ENCODE assay signal across 26 cellular contexts in the genomic region with DNA sequence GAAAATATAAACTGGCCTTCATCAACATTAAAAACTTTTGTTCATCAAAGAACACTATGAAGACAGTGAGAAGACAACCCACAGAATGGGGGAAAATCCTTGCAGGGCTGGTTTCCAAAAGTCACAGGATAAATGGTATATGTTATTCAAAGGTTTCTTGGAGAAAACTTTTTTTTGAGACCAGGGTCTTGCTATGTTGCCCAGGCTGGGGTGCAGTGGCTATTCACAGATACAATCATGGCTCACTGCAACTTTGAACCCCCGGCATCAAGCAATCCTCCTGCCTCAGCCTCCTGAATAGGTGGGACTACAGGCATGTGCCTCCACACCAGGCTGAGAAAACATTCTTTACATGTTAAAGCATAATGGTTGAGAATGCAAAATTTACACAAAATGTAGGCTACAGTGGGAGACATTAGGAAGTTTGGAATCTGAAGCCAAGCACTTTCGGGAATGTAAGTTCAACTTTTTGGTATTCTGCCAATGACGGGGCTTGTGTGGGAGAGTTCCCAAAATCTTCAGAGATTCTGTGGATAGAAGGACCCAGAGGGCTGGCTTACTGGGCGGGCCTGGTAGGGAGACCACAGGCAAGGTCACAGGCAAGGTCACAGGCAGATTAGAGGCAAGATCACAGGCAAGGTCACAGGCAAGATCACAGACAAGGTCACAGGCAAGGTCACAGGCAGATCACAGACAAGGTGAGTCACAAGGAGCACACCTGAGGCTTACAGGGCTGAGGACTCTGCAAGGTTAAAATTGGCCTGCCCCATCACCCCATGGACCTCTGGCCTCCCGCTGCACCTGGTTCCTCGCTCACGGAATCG. TPM values are rescaled to one million over a fixed set of nuclear protein-coding genes. Genes with fewer than 3 reads are reported as not detected.
DNase-seq lines count a peak whose midpoint lies in the region; ATAC-seq, FAIRE-seq and TF ChIP-seq lines count a peak whose summit lies in the region.
"Had no signal": no experiment of that assay in that cellular context is flagged by ENCODE, and none has a peak within 500 bp of the region (broad histone marks: within the 10 kb centered on the region; RNA-seq: fewer than 3 reads in every experiment).

No MANE protein-coding gene starts in this region.

- peaks cover 30% of the 10 kb centered on the region for H3K27me3 Mint-ChIP-seq in dendritic cell treated with granulocyte-macrophage colony-stimulating factor and Interleukin-4, amounts not matched to agents 40 ng/mL and 50 ng/mL, for 4 days
- peaks cover 0 to 9% (median 2%) of the 10 kb centered on the region in 3 donors for H3K27me3 Mint-ChIP-seq in immature natural killer cell (ENCODE audit: low read depth in 3 of 3)
- H3K27me3 Mint-ChIP-seq: activated CD4-positive, alpha-beta T cell treated with anti-CD3 and anti-CD28 coated beads for 36 hours; naive B cell had no signal

- peaks cover 21% of the 10 kb centered on the region for H3K4me1 Mint-ChIP-seq in dendritic cell treated with granulocyte-macrophage colony-stimulating factor and Interleukin-4, amounts not matched to agents 40 ng/mL and 50 ng/mL, for 4 days (ENCODE audit: low read depth)
- H3K4me1 Mint-ChIP-seq in immature natural killer cell = peaks cover 0 to 3% of the 10 kb centered on the region in 2 donors
- H3K4me1 Mint-ChIP-seq: activated CD4-positive, alpha-beta T cell treated with anti-CD3 and anti-CD28 coated beads for 36 hours; mesothelial cell of epicardium had no signal

- TF ChIP-seq CTCF in left ventricle myocardium inferior (IDR thresholded peaks at IDR 0.05; ENCODE audit: borderline replicate concordance) = no peak
- TF ChIP-seq CTCF in D721Med (IDR thresholded peaks at IDR 0.05; ENCODE audit: insufficient read depth, missing control alignments) = no peak
- no peak for TF ChIP-seq CTCF in omental fat pad (IDR thresholded peaks at IDR 0.05)

- peak overlapping the region; percentile 59 for H3K27ac ChIP-seq in left ventricle myocardium inferior (replicated peaks)
- H3K27ac ChIP-seq: RWPE1, SK-N-MC had no signal

- intact Hi-C loops in left ventricle myocardium inferior (cut with micrococcal nuclease) (no loop called here), Right ventricle myocardium inferior (cut with DNase I) (no loop called here)
- intact Hi-C loops in dendritic cell treated with granulocyte-macrophage colony-stimulating factor and Interleukin-4, amounts not matched to agents 40 ng/mL and 50 ng/mL, for 4 days (cut with micrococcal nuclease) = no loop called here

- no peaks in the 10 kb centered on the region for H3K9me3 Mint-ChIP-seq in dendritic cell treated with granulocyte-macrophage colony-stimulating factor and Interleukin-4, amounts not matched to agents 40 ng/mL and 50 ng/mL, for 4 days
- no peaks in the 10 kb centered on the region for H3K9me3 Mint-ChIP-seq in immature natural killer cell
- H3K9me3 Mint-ChIP-seq: CD8-positive, alpha-beta memory T cell; mesothelial cell of epicardium; naive B cell had no signal

- ATAC-seq in Right ventricle myocardium inferior (no peak), omental fat pad (ENCODE audit: low FRiP score) (no peak)
- ATAC-seq: activated CD4-positive, alpha-beta T cell treated with anti-CD3 and anti-CD28 coated beads for 36 hours; activated CD8-positive, alpha-beta T cell treated with anti-CD3 and anti-CD28 coated beads, Interleukin-2, amount 10 ng/mL, durations not matched to agents 7 days and 5 days; stimulated activated naive CD8-positive, alpha-beta T cell treated with anti-CD3 and anti-CD28 coated beads, Interleukin-15, Interleukin-2, amounts not matched to agents 100 U/mL and 50 U/mL, for 24 hours; T-helper 17 cell had no signal

- H3K4me3 Mint-ChIP-seq in dendritic cell treated with granulocyte-macrophage colony-stimulating factor and Interleukin-4, amounts not matched to agents 40 ng/mL and 50 ng/mL, for 4 days = no peak overlapping the region
- H3K4me3 Mint-ChIP-seq in immature natural killer cell = no peak overlapping the region
- H3K4me3 Mint-ChIP-seq: activated CD4-positive, alpha-beta T cell treated with anti-CD3 and anti-CD28 coated beads for 36 hours; activated CD8-positive, alpha-beta T cell treated with anti-CD3 and anti-CD28 coated beads, Interleukin-2, amount 10 ng/mL, durations not matched to agents 7 days and 5 days; CD8-positive, alpha-beta memory T cell; mesothelial cell of epicardium; T-helper 17 cell had no signal

- no peaks in the 10 kb centered on the region for H3K9me3 ChIP-seq in left ventricle myocardium inferior (replicated peaks)
- H3K9me3 ChIP-seq: BE2C had no signal

- H3K36me3 ChIP-seq in left ventricle myocardium inferior = no peaks in the 10 kb centered on the region
- H3K36me3 ChIP-seq: BE2C had no signal

- no peaks in the 10 kb centered on the region for H3K27me3 ChIP-seq in left ventricle myocardium inferior (ENCODE audit: low read depth)
- H3K27me3 ChIP-seq: BE2C had no signal

- H3K27ac Mint-ChIP-seq in dendritic cell treated with granulocyte-macrophage colony-stimulating factor and Interleukin-4, amounts not matched to agents 40 ng/mL and 50 ng/mL, for 4 days = peak overlapping the region; percentile 47
- H3K27ac Mint-ChIP-seq in immature natural killer cell = no peak overlapping the region
- H3K27ac Mint-ChIP-seq: activated CD4-positive, alpha-beta T cell treated with anti-CD3 and anti-CD28 coated beads for 36 hours; activated CD8-positive, alpha-beta T cell treated with anti-CD3 and anti-CD28 coated beads, Interleukin-2, amount 10 ng/mL, durations not matched to agents 7 days and 5 days; mesothelial cell of epicardium; T-helper 17 cell had no signal

- H3K4me3 ChIP-seq in left ventricle myocardium inferior = no peak overlapping the region
- H3K4me3 ChIP-seq: SK-N-MC had no signal

- no peaks in the 10 kb centered on the region for H3K36me3 Mint-ChIP-seq in dendritic cell treated with granulocyte-macrophage colony-stimulating factor and Interleukin-4, amounts not matched to agents 40 ng/mL and 50 ng/mL, for 4 days (ENCODE audit: low read depth)
- peaks cover 0 to 4% (median 0%) of the 10 kb centered on the region in 3 donors for H3K36me3 Mint-ChIP-seq in immature natural killer cell
- H3K36me3 Mint-ChIP-seq: mesothelial cell of epicardium, naive B cell had no signal

- no peak for DNase-seq in left ventricle myocardium inferior
- no peak for DNase-seq in Right ventricle myocardium inferior (ENCODE audit: missing footprints)
- DNase-seq in left kidney (ENCODE audit: low read depth, low spot score) = peak; percentile 29
- peak; percentile 27 for DNase-seq in ureter (ENCODE audit: low spot score)
- DNase-seq in D721Med (ENCODE audit: insufficient read length, low spot score) = no peak
- DNase-seq in omental fat pad (ENCODE audit: low spot score) = no peak
- DNase-seq in immature natural killer cell = no peak
- DNase-seq: activated CD4-positive, alpha-beta T cell treated with anti-CD3 and anti-CD28 coated beads for 36 hours; activated CD8-positive, alpha-beta T cell treated with anti-CD3 and anti-CD28 coated beads, Interleukin-2, amount 10 ng/mL, durations not matched to agents 7 days and 5 days; activated effector memory CD4-positive, alpha-beta T cell treated with anti-CD3 and anti-CD28 coated beads, Interleukin-2, amount 50 U/mL, for 16 hours; BE2C; CD8-positive, alpha-beta memory T cell; foreskin fibroblast; Kasumi-1; MV-4-11; naive B cell; NCI-H446 treated with DMSO at 0.1 percent for 48 hours; NCI-H82; nucleus accumbens; stimulated activated naive CD8-positive, alpha-beta T cell treated with anti-CD3 and anti-CD28 coated beads, Interleukin-15, Interleukin-2, amounts not matched to agents 100 U/mL and 50 U/mL, for 24 hours; T-helper 17 cell had no signal

- peaks cover 40% of the 10 kb centered on the region for H3K4me1 ChIP-seq in left ventricle myocardium inferior
- H3K4me1 ChIP-seq: BE2C had no signal

- FAIRE-seq in D721Med (lab: Jason Lieb, UNC) = no peak
- FAIRE-seq: GM19239 had no signal

RNA-seq across cellular contexts. Expression of a gene that starts 24.3 kb away (rescaled TPM):
- total RNA-seq in left ventricle myocardium inferior (8.6 TPM), Right ventricle myocardium inferior (7.7 TPM), ureter (36.3 TPM), omental fat pad (10 to 100 TPM in 1 of 4 donors, 1 to 10 TPM in 3; 2.9 to 12.3 (median 5.5) TPM)
- polyA plus RNA-seq in immature natural killer cell = 100 to 1,000 TPM in 1 of 3 donors, 10 to 100 TPM in 2; 29.6 to 116 (median 35.1) TPM

Comparison
In these comparisons a context has a peak if more than half of its experiments do, and no peak if none do; other contexts are left out.
1. DNase-seq: peak in left kidney (single experiment) and ureter (single experiment); none in left ventricle myocardium inferior (single experiment), Right ventricle myocardium inferior (single experiment), D721Med (single experiment), omental fat pad (single experiment) and immature natural killer cell (0 of 3).